ENCODE assay signal across 17 cellular contexts in the genomic region with DNA sequence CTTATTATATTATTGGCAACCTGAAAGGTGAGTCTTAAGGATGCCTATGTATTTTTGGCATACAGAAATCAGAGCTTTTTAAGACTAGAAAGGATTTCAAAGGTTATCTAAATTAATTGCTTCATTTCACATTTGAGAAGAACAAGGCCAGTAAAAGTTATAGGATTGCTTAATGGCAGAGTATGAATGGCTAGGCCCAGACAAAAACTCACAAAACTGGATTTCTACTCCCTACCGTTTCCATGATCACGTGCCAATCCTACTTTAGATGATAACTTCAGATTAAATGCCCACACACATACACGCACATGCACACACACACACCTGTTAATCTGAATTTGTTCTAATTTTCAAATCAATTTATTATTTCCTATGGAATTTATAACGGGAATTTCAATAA. TPM values are rescaled to one million over a fixed set of nuclear protein-coding genes. Genes with fewer than 3 reads are reported as not detected.
DNase-seq lines count a peak whose midpoint lies in the region; ATAC-seq, FAIRE-seq and TF ChIP-seq lines count a peak whose summit lies in the region.
"Had no signal": no experiment of that assay in that cellular context is flagged by ENCODE, and none has a peak within 500 bp of the region (broad histone marks: within the 10 kb centered on the region; RNA-seq: fewer than 3 reads in every experiment).

No MANE protein-coding gene starts in this region.

- H3K27ac ChIP-seq in K562 (ENCODE audit: extremely low read depth, low read depth, low read length): no peak overlapping the region; the same call in 2 of the 3 replicates
- H3K27ac ChIP-seq in rectal smooth muscle tissue (ENCODE audit: low read depth, low read length): peak overlapping the region; percentile 21
- H3K27ac ChIP-seq in mesenchymal stem cell (ENCODE audit: low read length, poor library complexity, severe bottlenecking): no peak overlapping the region
- H3K27ac ChIP-seq: ovary, testis had no signal

- no peak overlapping the region for H3K14ac ChIP-seq in mesenchymal stem cell (ENCODE audit: low read length in 2 of 2)

- H3K79me2 ChIP-seq in Loucy (ENCODE audit: insufficient read depth, low read length): peaks cover 96% of the 10 kb centered on the region
- peaks cover 97% of the 10 kb centered on the region for H3K79me2 ChIP-seq in K562 (ENCODE audit: control insufficient read depth, insufficient read depth, low read length)

- H3K18ac ChIP-seq in mesenchymal stem cell (ENCODE audit: low read depth in 1 of 2, low read length in 2 of 2): no peak overlapping the region

- no peak overlapping the region for H3K23ac ChIP-seq in mesenchymal stem cell (ENCODE audit: low read length in 2 of 2)

- H3K79me1 ChIP-seq in mesenchymal stem cell (replicated peaks; ENCODE audit: low read length, poor library complexity, severe bottlenecking): no peaks in the 10 kb centered on the region

- no peak overlapping the region for H2AFZ ChIP-seq in Loucy (ENCODE audit: low read length)
- no peak overlapping the region for H2AFZ ChIP-seq in K562 (ENCODE audit: low read depth, low read length)
- H2AFZ ChIP-seq in mesenchymal stem cell (ENCODE audit: low read depth, low read length): no peak overlapping the region

- CTCF ChIA-PET in K562 (lab: Yijun Ruan, JAX; ENCODE audit: low intra/inter-chr PET ratio): no interaction called here

- peak overlapping the region; percentile 82 for H3K4me3 Mint-ChIP-seq in activated T-cell treated with anti-CD3 and anti-CD28 coated beads, Interleukin-2, amount 50 U/mL, for 4 hours

- H3K27me3 Mint-ChIP-seq in activated T-cell treated with anti-CD3 and anti-CD28 coated beads, Interleukin-2, amount 50 U/mL, for 4 hours (ENCODE audit: low read depth): no peaks in the 10 kb centered on the region

- H3K36me3 Mint-ChIP-seq in activated T-cell treated with anti-CD3 and anti-CD28 coated beads, Interleukin-2, amount 50 U/mL, for 4 hours (ENCODE audit: insufficient read depth): peaks cover 9% of the 10 kb centered on the region

- H3K9me3 ChIP-seq in Loucy (ENCODE audit: insufficient read depth, low read depth, low read length) (no peaks in the 10 kb centered on the region), K562 (replicated peaks; ENCODE audit: control insufficient read depth, insufficient read depth, low read depth, low read length) (peaks cover 8% of the 10 kb centered on the region; the same call in 1 of the 2 replicates), mesenchymal stem cell (ENCODE audit: control insufficient read depth, low read length) (no peaks in the 10 kb centered on the region)
- H3K9me3 ChIP-seq: MG63, ovary, testis had no signal

- peak overlapping the region; percentile 91 for H3K4me2 ChIP-seq in Loucy (ENCODE audit: low read depth, low read length, poor library complexity, severe bottlenecking)
- peak overlapping the region; percentile 88 for H3K4me2 ChIP-seq in K562 (ENCODE audit: insufficient read depth, low read length)
- no peak overlapping the region for H3K4me2 ChIP-seq in mesenchymal stem cell (ENCODE audit: low read length, poor library complexity, severe bottlenecking)

- ATAC-seq in activated T-cell treated with anti-CD3 and anti-CD28 coated beads, Interleukin-2, amount 50 U/mL, for 4 hours: no peak
- no peak for ATAC-seq in K562
- ATAC-seq: activated CD4-positive, CD25-positive, alpha-beta regulatory T cell treated with anti-CD3 and anti-CD28 coated beads, Interleukin-2, amount 50 U/mL, for 24 hours; Right ventricle myocardium inferior had no signal

- H3K36me3 ChIP-seq in Loucy (ENCODE audit: insufficient read depth, low read length): no peaks in the 10 kb centered on the region
- H3K36me3 ChIP-seq in K562 (ENCODE audit: control insufficient read depth, insufficient read depth, low read length): peaks cover 44% of the 10 kb centered on the region
- H3K36me3 ChIP-seq in rectal smooth muscle tissue (ENCODE audit: control insufficient read depth, insufficient read depth, low read length): no peaks in the 10 kb centered on the region
- no peaks in the 10 kb centered on the region for H3K36me3 ChIP-seq in mesenchymal stem cell (ENCODE audit: control insufficient read depth in 1 of 2, insufficient read depth in 2 of 2, low read depth in 1 of 2, low read length in 2 of 2)
- H3K36me3 ChIP-seq: MG63, ovary had no signal

- H4K20me1 ChIP-seq in Loucy (ENCODE audit: insufficient read depth, low read length, poor library complexity, severe bottlenecking) (peaks cover 29% of the 10 kb centered on the region), K562 (replicated peaks; ENCODE audit: control insufficient read depth, insufficient read depth, low read length) (peaks cover 10% of the 10 kb centered on the region)

- no peak overlapping the region for H2AK5ac ChIP-seq in mesenchymal stem cell (ENCODE audit: low read length, severe bottlenecking)

- no peak for TF ChIP-seq POLR2A in K562 (conservative IDR thresholded peaks at IDR 0.05)

- intact Hi-C loops in K562 (cut with micrococcal nuclease): loop anchor here (5.0 kb wide), 5 partner anchors 104 to 266 kb away; partner anchors contain the start of genes CYP2R1 and PSMA1

- TF ChIP-seq RAD21 in K562 (CRISPR knock-in tag; conservative IDR thresholded peaks at IDR 0.05 in 1 of 2, IDR thresholded peaks at IDR 0.05 in 1 of 2): no peak

- H3K4me1 ChIP-seq in Loucy (ENCODE audit: insufficient read depth, low read length, poor library complexity, severe bottlenecking): peaks cover 67% of the 10 kb centered on the region
- H3K4me1 ChIP-seq in K562 (replicated peaks in 1 of 2; ENCODE audit: control insufficient read depth in 2 of 2, insufficient read depth in 2 of 2, low read length in 2 of 2): peaks cover 16 to 17% of the 10 kb centered on the region in 2 experiments; a peak in 4 of 5 replicates
- peaks cover 14% of the 10 kb centered on the region for H3K4me1 ChIP-seq in rectal smooth muscle tissue (ENCODE audit: control insufficient read depth, insufficient read depth, low read length)
- peaks cover 17% of the 10 kb centered on the region for H3K4me1 ChIP-seq in mesenchymal stem cell (ENCODE audit: control insufficient read depth, insufficient read depth, low read depth, low read length)
- H3K4me1 ChIP-seq: testis had no signal

- peak overlapping the region; percentile 93 for H3K4me3 ChIP-seq in Loucy (ENCODE audit: low read length, poor library complexity, severe bottlenecking)
- H3K4me3 ChIP-seq in K562: peak overlapping the region; percentile 77; the same call in 1 of the 2 replicates
- H3K4me3 ChIP-seq in rectal smooth muscle tissue (ENCODE audit: low read length): peak overlapping the region; percentile 9
- H3K4me3 ChIP-seq in mesenchymal stem cell (ENCODE audit: insufficient read depth in 1 of 2, low read depth in 1 of 2, low read length in 2 of 2): no peak overlapping the region
- H3K4me3 ChIP-seq: MG63, ovary, testis had no signal

- H2BK120ac ChIP-seq in mesenchymal stem cell (ENCODE audit: low read depth, low read length): no peak overlapping the region

- no peak for FAIRE-seq in K562 (lab: Jason Lieb, UNC)
- FAIRE-seq: colon had no signal

- WGBS in K562 (ENCODE audit: insufficient coverage, low coverage, missing lambda C conversion rate): 17% methylated on average over 4 of the region's 4 CpGs
- 94% methylated on average over 2 of the region's 4 CpGs for WGBS in mesenchymal stem cell

- no peaks in the 10 kb centered on the region for H3K9me1 ChIP-seq in K562 (ENCODE audit: control insufficient read depth, insufficient read depth, low read length)

- peaks cover 5% of the 10 kb centered on the region for H3K9me3 Mint-ChIP-seq in activated T-cell treated with anti-CD3 and anti-CD28 coated beads, Interleukin-2, amount 50 U/mL, for 4 hours

- no peak overlapping the region for H2BK12ac ChIP-seq in mesenchymal stem cell (ENCODE audit: low read length in 2 of 2)

- H4K91ac ChIP-seq in mesenchymal stem cell (ENCODE audit: low read length): no peak overlapping the region

- TF ChIP-seq CTCF in Loucy (conservative IDR thresholded peaks at IDR 0.05; ENCODE audit: low read length): no peak
- TF ChIP-seq CTCF in K562 (IDR thresholded peaks at IDR 0.05 in 2 of 3, conservative IDR thresholded peaks at IDR 0.05 in 1 of 3; ENCODE audit: insufficient read depth in 2 of 3, low read depth in 1 of 3, low read length in 3 of 3): no peak

- H3K9me2 ChIP-seq in Loucy (replicated peaks; ENCODE audit: low read depth, low read length): no peaks in the 10 kb centered on the region

- H4K8ac ChIP-seq in mesenchymal stem cell (ENCODE audit: low read length): no peak overlapping the region

- H2BK5ac ChIP-seq in mesenchymal stem cell (ENCODE audit: low read depth, low read length, poor library complexity, severe bottlenecking): no peak overlapping the region

- DNase-seq in activated T-cell treated with anti-CD3 and anti-CD28 coated beads, Interleukin-2, amount 50 U/mL, for 4 hours: no peak
- no peak for DNase-seq in activated T-cell treated with anti-CD3 and anti-CD28 coated beads, Interleukin-2, amount 50 U/mL, for 48 hours
- DNase-seq in K562 (ENCODE audit: extremely low read depth in 1 of 4, low spot score in 3 of 4) (no peak), NCI-H774 (lab: John Stamatoyannopoulos, UW) (no peak), hippocampal formation (lab: John Stamatoyannopoulos, UW) (no peak), mesenchymal stem cell (no peak)
- DNase-seq: MG63; NCI-H1694 treated with DMSO at 0.1 percent for 48 hours; NCI-H446; ovary; stimulated activated CD4-positive, alpha-beta T cell treated with anti-CD3 and anti-CD28 coated beads, Interleukin-4, amount 100 ng/mL, for 1 hour; testis had no signal

- TF ChIP-seq EP300 in K562 (IDR thresholded peaks at IDR 0.05; ENCODE audit: low read length): no peak

- H3K4me1 Mint-ChIP-seq in activated T-cell treated with anti-CD3 and anti-CD28 coated beads, Interleukin-2, amount 50 U/mL, for 4 hours (ENCODE audit: low read depth): peaks cover 59% of the 10 kb centered on the region

- H3K27me3 ChIP-seq in Loucy (ENCODE audit: insufficient read depth, low read length, poor library complexity, severe bottlenecking) (no peaks in the 10 kb centered on the region), K562 (ENCODE audit: control insufficient read depth in 2 of 2, insufficient read depth in 2 of 2, low read length in 2 of 2) (no peaks in the 10 kb centered on the region), rectal smooth muscle tissue (ENCODE audit: control insufficient read depth, insufficient read depth, low read length) (no peaks in the 10 kb centered on the region), mesenchymal stem cell (ENCODE audit: control insufficient read depth in 1 of 2, insufficient read depth in 1 of 2, low read length in 2 of 2) (peaks cover 23 to 29% of the 10 kb centered on the region in 2 experiments)
- H3K27me3 ChIP-seq: ovary, testis had no signal

- no peak overlapping the region for H2BK15ac ChIP-seq in mesenchymal stem cell (ENCODE audit: low read depth, poor library complexity, severe bottlenecking)

- in situ Hi-C loops in K562 (cut with MboI): loop anchor here (10.0 kb wide), 1 partner anchor 253 kb away; the partner anchor contains the start of gene CYP2R1

- no peaks in the 10 kb centered on the region for H3F3A ChIP-seq in Loucy (ENCODE audit: low read depth)

- POLR2A ChIA-PET in K562 (lab: Yijun Ruan, JAX): interaction anchor here (2.1 to 2.5 kb wide), 2 partner anchors 14 to 122 kb away, joined by 4 to 7 read pairs; partner anchors contain the start of gene PSMA1

- no peak overlapping the region for H3K4ac ChIP-seq in mesenchymal stem cell (ENCODE audit: low read depth in 1 of 2, low read length in 2 of 2)

- H3K9ac ChIP-seq in Loucy (ENCODE audit: low read depth, low read length, poor library complexity, severe bottlenecking) (peak overlapping the region; percentile 90), K562 (ENCODE audit: insufficient read depth in 1 of 2, low read depth in 2 of 2, low read length in 2 of 2) (peak overlapping the region in 1 of 2 experiments; percentile 80; a peak in 2 of 4 replicates), rectal smooth muscle tissue (ENCODE audit: low read length) (no peak overlapping the region), mesenchymal stem cell (ENCODE audit: low read length) (no peak overlapping the region)

- no TSS peak for BruUV-seq in K562 (replicated peaks; lab: Mats Ljungman, UMichigan)

RNA-seq across cellular contexts. Expression of gene PDE3B, which starts 1.8 kb away (rescaled TPM):
- total RNA-seq in activated T-cell treated with anti-CD3 and anti-CD28 coated beads, Interleukin-2, amount 50 U/mL, for 4 hours: 10 to 100 TPM; 13.0 to 17.8 (median 17.0) TPM
- 21.1 and 47.2 TPM in 2 replicates for total RNA-seq in K562 (2011; cell fraction: chromatin; rRNA removed; ENCODE audit: low replicate concordance)
- total RNA-seq in K562 (2011; cell fraction: nucleolus; rRNA removed): 12.0 and 15.7 TPM in 2 replicates
- total RNA-seq in K562 (2011; cell fraction: nucleoplasm; rRNA removed): 24.6 and 34.8 TPM in 2 replicates
- total RNA-seq in K562 (2014; rRNA removed) (12.2 and 13.8 TPM in 2 replicates), K562 (2014; rRNA removed; fragmentation: Illumina TruSeq; extraction: Trizol) (16.3 and 17.0 TPM in 2 replicates), K562 (2015; rRNA removed; fragmentation: Illumina TruSeq; extraction: Trizol) (20.9 and 22.5 TPM in 2 replicates), K562 (2021) (15.1 and 15.8 TPM in 2 replicates)
- polyA plus RNA-seq in K562 (2011; rRNA removed) (7.9 and 11.4 TPM in 2 replicates), K562 (2014; fragmentation: Illumina TruSeq; extraction: Trizol) (9.9 and 13.7 TPM in 2 replicates), K562 (2014; fragmentation: Nextera tagmentation; extraction: Ambion mirVana) (1 to 10 TPM; 2.3 to 2.9 TPM), K562 (2014; rRNA removed) (7.5 and 7.8 TPM in 2 replicates)
- polyA plus RNA-seq in K562 (2011; cell fraction: cytosol; rRNA removed): 3.5 and 6.3 TPM in 2 replicates
- polyA plus RNA-seq in K562 (2011; cell fraction: nucleus; rRNA removed): 17.5 and 17.6 TPM in 2 replicates
- polyA plus RNA-seq in K562 (2012): 9.8 and 10.0 TPM in 2 replicates
- 21.1 and 26.2 TPM in 2 replicates for polyA minus RNA-seq in K562 (2011; rRNA and poly(A)+ RNA removed)
- 7.8 and 12.7 TPM in 2 replicates for polyA minus RNA-seq in K562 (2011; cell fraction: cytosol; rRNA and poly(A)+ RNA removed)
- 31.1 and 33.1 TPM in 2 replicates for polyA minus RNA-seq in K562 (2011; cell fraction: nucleus; rRNA and poly(A)+ RNA removed)
- polyA plus RNA-seq in mesenchymal stem cell (2013, experiment 1 of 2): 1.6 TPM
- polyA plus RNA-seq in mesenchymal stem cell (2013, experiment 2 of 2): 1.8 TPM

Comparison
In these comparisons a context has a peak if more than half of its experiments do, and no peak if none do; other contexts are left out.
1. H3K4me3 ChIP-seq: peak in Loucy (single experiment), K562 (single experiment) and rectal smooth muscle tissue (single experiment); none in mesenchymal stem cell (0 of 2).